In genomic region chr22:42856865-42857704, GRCh38 we compare ENCODE assay signal across 1 cellular context.
TF ChIP-seq lines count a peak whose summit lies in the region.

TSS of gene ARFGAP3 (minus strand) at chr22:42857273. CDS start at chr22:42857182, 91 bp downstream.

TF ChIP-seq in HEK293, 187 proteins besides CTCF, POLR2A, EP300 and RAD21 (continued from another document and continues in another):
- TF ChIP-seq, protein P1, sequence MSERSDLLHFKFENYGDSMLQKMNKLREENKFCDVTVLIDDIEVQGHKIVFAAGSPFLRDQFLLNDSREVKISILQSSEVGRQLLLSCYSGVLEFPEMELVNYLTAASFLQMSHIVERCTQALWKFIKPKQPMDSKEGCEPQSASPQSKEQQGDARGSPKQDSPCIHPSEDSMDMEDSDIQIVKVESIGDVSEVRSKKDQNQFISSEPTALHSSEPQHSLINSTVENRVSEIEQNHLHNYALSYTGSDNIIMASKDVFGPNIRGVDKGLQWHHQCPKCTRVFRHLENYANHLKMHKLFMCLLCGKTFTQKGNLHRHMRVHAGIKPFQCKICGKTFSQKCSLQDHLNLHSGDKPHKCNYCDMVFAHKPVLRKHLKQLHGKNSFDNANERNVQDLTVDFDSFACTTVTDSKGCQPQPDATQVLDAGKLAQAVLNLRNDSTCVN (tag by site-specific recombination; optimal IDR thresholded peaks at IDR 0.05), result peak; percentile 91
- TF ChIP-seq ZNF571 (tag by site-specific recombination; IDR thresholded peaks at IDR 0.05) (no peak), ZBTB10 (tag by site-specific recombination; IDR thresholded peaks at IDR 0.05) (no peak), YY2 (tag by site-specific recombination; IDR thresholded peaks at IDR 0.05) (peak; percentile 77), ZNF121 (tag by site-specific recombination; IDR thresholded peaks at IDR 0.05) (no peak), ZNF670 (tag by site-specific recombination; IDR thresholded peaks at IDR 0.05; ENCODE audit: low read depth) (no peak), HOXD13 (CRISPR knock-in tag; IDR thresholded peaks at IDR 0.05; ENCODE audit: borderline replicate concordance) (no peak), ZBTB11 (tag by site-specific recombination; conservative IDR thresholded peaks at IDR 0.05; ENCODE audit: low read depth) (no peak), KLF10 (tag by site-specific recombination; IDR thresholded peaks at IDR 0.05) (peak; percentile 90), OSR2 (tag by site-specific recombination; IDR thresholded peaks at IDR 0.05) (peak; percentile 83), ZNF600 (tag by site-specific recombination; IDR thresholded peaks at IDR 0.05) (no peak), ZNF416 (tag by site-specific recombination; IDR thresholded peaks at IDR 0.05) (no peak), ZNF513 (tag by site-specific recombination; IDR thresholded peaks at IDR 0.05) (no peak), ZNF544 (tag by site-specific recombination; IDR thresholded peaks at IDR 0.05) (no peak), ZNF76 (tag by site-specific recombination; IDR thresholded peaks at IDR 0.05; ENCODE audit: borderline replicate concordance, low read depth) (peak; percentile 25; the same call in 1 of the 2 replicates), ZNF311 (tag by site-specific recombination; IDR thresholded peaks at IDR 0.05; ENCODE audit: borderline replicate concordance) (no peak), ZNF214 (tag by site-specific recombination; IDR thresholded peaks at IDR 0.05; ENCODE audit: borderline replicate concordance) (no peak), ZNF433 (tag by site-specific recombination; IDR thresholded peaks at IDR 0.05; ENCODE audit: low read depth) (no peak), TCF7L2 (IDR thresholded peaks at IDR 0.05; ENCODE audit: borderline replicate concordance, low read depth, low read length) (no peak), ZNF449 (tag by site-specific recombination; IDR thresholded peaks at IDR 0.05) (no peak), ZNF19 (tag by site-specific recombination; IDR thresholded peaks at IDR 0.05; ENCODE audit: low read depth) (no peak), ZNF658 (tag by site-specific recombination; IDR thresholded peaks at IDR 0.05) (no peak), ZNF133 (tag by site-specific recombination; IDR thresholded peaks at IDR 0.05) (no peak; the same call in 1 of the 2 replicates), PRDM10 (tag by site-specific recombination; IDR thresholded peaks at IDR 0.05) (no peak; the same call in 1 of the 2 replicates), SETDB1 (IDR thresholded peaks at IDR 0.05; ENCODE audit: insufficient read length, low read length) (peak; percentile 91), ZFP41 (tag by site-specific recombination; IDR thresholded peaks at IDR 0.05; ENCODE audit: borderline replicate concordance) (no peak), EGR2 (tag by site-specific recombination; IDR thresholded peaks at IDR 0.05; ENCODE audit: low read depth) (peak; percentile 66), ZNF747 (tag by site-specific recombination; IDR thresholded peaks at IDR 0.05) (no peak), BCL11B (tag by site-specific recombination; IDR thresholded peaks at IDR 0.05; ENCODE audit: low read depth) (no peak), PATZ1 (tag by site-specific recombination; IDR thresholded peaks at IDR 0.05) (peak; percentile 24), ZNF239 (tag by site-specific recombination; IDR thresholded peaks at IDR 0.05) (no peak), ZNF423 (tag by site-specific recombination; IDR thresholded peaks at IDR 0.05) (no peak), ZNF157 (tag by site-specific recombination; IDR thresholded peaks at IDR 0.05) (no peak), GLI4 (tag by site-specific recombination; IDR thresholded peaks at IDR 0.05) (no peak), ZNF777 (tag by site-specific recombination; IDR thresholded peaks at IDR 0.05; ENCODE audit: borderline replicate concordance) (no peak), ZNF16 (tag by site-specific recombination; IDR thresholded peaks at IDR 0.05; ENCODE audit: low read depth) (no peak), ZNF48 (tag by site-specific recombination; IDR thresholded peaks at IDR 0.05) (no peak), OVOL3 (tag by site-specific recombination; IDR thresholded peaks at IDR 0.05) (peak; percentile 67; the same call in 1 of the 2 replicates), TRIM28 (IDR thresholded peaks at IDR 0.05; ENCODE audit: borderline replicate concordance, low read length) (no peak), HOXC10 (CRISPR knock-in tag; IDR thresholded peaks at IDR 0.05) (0 out of 2 replicates have a peak, but pooled peaks have one; percentile 87), REPIN1 (tag by site-specific recombination; IDR thresholded peaks at IDR 0.05; ENCODE audit: low read depth) (no peak)
- TF ChIP-seq, protein P2, sequence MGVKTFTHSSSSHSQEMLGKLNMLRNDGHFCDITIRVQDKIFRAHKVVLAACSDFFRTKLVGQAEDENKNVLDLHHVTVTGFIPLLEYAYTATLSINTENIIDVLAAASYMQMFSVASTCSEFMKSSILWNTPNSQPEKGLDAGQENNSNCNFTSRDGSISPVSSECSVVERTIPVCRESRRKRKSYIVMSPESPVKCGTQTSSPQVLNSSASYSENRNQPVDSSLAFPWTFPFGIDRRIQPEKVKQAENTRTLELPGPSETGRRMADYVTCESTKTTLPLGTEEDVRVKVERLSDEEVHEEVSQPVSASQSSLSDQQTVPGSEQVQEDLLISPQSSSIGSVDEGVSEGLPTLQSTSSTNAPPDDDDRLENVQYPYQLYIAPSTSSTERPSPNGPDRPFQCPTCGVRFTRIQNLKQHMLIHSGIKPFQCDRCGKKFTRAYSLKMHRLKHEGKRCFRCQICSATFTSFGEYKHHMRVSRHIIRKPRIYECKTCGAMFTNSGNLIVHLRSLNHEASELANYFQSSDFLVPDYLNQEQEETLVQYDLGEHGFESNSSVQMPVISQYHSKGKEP (tag by site-specific recombination; IDR thresholded peaks at IDR 0.05), result peak; percentile 9; the same call in 1 of the 2 replicates
